34 cellular contexts compared by ENCODE assay signal in the genomic region with DNA sequence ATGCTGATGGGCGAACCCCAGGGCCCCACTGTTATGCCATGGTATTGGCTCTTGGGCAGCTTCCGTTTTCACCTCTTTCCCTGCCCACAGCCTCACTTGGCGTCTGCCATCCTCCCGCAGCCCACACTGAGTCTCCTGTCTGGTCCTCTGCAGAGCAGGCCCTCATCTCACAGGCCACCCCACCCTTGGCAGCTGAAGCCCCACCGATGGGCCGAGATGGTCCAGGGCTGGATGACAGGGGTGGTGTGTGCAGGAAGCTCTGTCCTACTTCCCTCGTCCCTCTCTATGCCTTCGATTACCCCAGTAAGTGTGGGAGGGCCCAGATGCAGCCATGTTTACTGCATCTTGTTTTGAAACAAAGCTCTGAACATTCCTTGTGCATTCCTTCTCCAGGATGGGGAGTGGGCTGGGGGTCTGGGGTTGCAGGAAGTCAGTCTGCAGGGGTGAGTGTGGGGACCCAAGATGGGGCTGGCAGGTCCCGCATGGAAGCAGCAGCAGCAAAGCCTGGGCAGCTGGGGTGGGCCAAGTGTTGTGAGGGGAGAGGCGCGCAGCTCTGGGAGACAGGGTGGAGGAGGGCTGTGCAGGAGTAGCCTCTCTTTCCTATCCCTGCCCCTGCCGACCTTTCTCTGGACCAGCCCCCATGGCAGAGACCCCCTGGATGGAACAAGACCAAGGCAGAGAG. TPM values are rescaled to one million over a fixed set of nuclear protein-coding genes. Genes with fewer than 3 reads are reported as not detected.
"Had no signal": no experiment of that assay in that cellular context is flagged by ENCODE, and none has a peak within 500 bp of the region (broad histone marks: within the 10 kb centered on the region; RNA-seq: fewer than 3 reads in every experiment).

No MANE protein-coding gene starts in this region.

- ATAC-seq: effector memory CD8-positive, alpha-beta T cell; esophagus mucosa; gastrocnemius medialis; left lobe of liver; naive thymus-derived CD8-positive, alpha-beta T cell; psoas muscle; right cardiac atrium; stimulated activated memory B cell treated with anti-CD40 and anti-IgM and Interleukin-4, amounts not matched to agents 10 μg/mL and 1 μg/mL and 100 μg/mL, for 72 hours; stimulated activated naive CD8-positive, alpha-beta T cell treated with anti-CD3 and anti-CD28 coated beads, Interleukin-15, Interleukin-2, amounts not matched to agents 100 U/mL and 50 U/mL, for 24 hours had no signal

- H3K9me3 ChIP-seq: gastrocnemius medialis, psoas muscle, testis, tibial artery had no signal

- H3K27ac Mint-ChIP-seq: effector memory CD8-positive, alpha-beta T cell; stimulated activated memory B cell treated with anti-CD40 and anti-IgM and Interleukin-4, amounts not matched to agents 10 μg/mL and 1 μg/mL and 100 μg/mL, for 72 hours; type B pancreatic cell had no signal

- H3K36me3 ChIP-seq: gastrocnemius medialis, spleen, tibial artery had no signal

- H3K27ac ChIP-seq: epithelial cell of prostate, gastrocnemius medialis, parathyroid adenoma, psoas muscle, skin epidermis, spleen, testis, tibial artery had no signal

- H3K4me3 ChIP-seq: gastrocnemius medialis, psoas muscle, skin epidermis, spleen, testis, tibial artery had no signal

- H3K4me1 Mint-ChIP-seq: central memory CD8-positive, alpha-beta T cell; naive thymus-derived CD8-positive, alpha-beta T cell; neural crest cell; stimulated activated memory B cell treated with anti-CD40 and anti-IgM and Interleukin-4, amounts not matched to agents 10 μg/mL and 1 μg/mL and 100 μg/mL, for 72 hours had no signal

- H3K4me1 ChIP-seq: gastrocnemius medialis, parathyroid adenoma, psoas muscle, spleen, testis had no signal

- H3K36me3 Mint-ChIP-seq: stimulated activated memory B cell treated with anti-CD40 and anti-IgM and Interleukin-4, amounts not matched to agents 10 μg/mL and 1 μg/mL and 100 μg/mL, for 72 hours; type B pancreatic cell had no signal

- H3K4me3 Mint-ChIP-seq: central memory CD8-positive, alpha-beta T cell; effector memory CD8-positive, alpha-beta T cell; naive thymus-derived CD8-positive, alpha-beta T cell; neural crest cell; stimulated activated memory B cell treated with anti-CD40 and anti-IgM and Interleukin-4, amounts not matched to agents 10 μg/mL and 1 μg/mL and 100 μg/mL, for 72 hours; type B pancreatic cell had no signal

- H3K27me3 ChIP-seq: testis had no signal

- H2AFZ ChIP-seq: parathyroid adenoma had no signal

- DNase-seq: cortex of kidney; effector memory CD8-positive, alpha-beta T cell; foreskin fibroblast; gastrocnemius medialis; head of caudate nucleus; mesenchymal stem cell; midbrain; psoas muscle; right cardiac atrium; spleen; stimulated activated CD4-positive, alpha-beta T cell treated with anti-CD3 and anti-CD28 coated beads, Interleukin-4, amount 100 ng/mL, for 4 hours; stimulated activated naive CD8-positive, alpha-beta T cell treated with anti-CD3 and anti-CD28 coated beads, Interleukin-15, Interleukin-2, amounts not matched to agents 100 U/mL and 50 U/mL, for 24 hours; substantia nigra; testis had no signal

- H3K9ac ChIP-seq: parathyroid adenoma had no signal

- H3K9me3 Mint-ChIP-seq: central memory CD8-positive, alpha-beta T cell; effector memory CD8-positive, alpha-beta T cell; naive thymus-derived CD8-positive, alpha-beta T cell; type B pancreatic cell had no signal

RNA-seq across cellular contexts. Expression of a gene that starts 20.9 kb away (rescaled TPM):
- total RNA-seq: dermis microvascular lymphatic vessel endothelial cell; esophagus mucosa; gastrocnemius medialis; glomerular endothelial cell; left lobe of liver; liver; lung microvascular endothelial cell; myocyte; naive thymus-derived CD8-positive, alpha-beta T cell; neural crest cell; osteoblast; psoas muscle; renal cortical epithelial cell; right cardiac atrium; spleen; urinary bladder had no signal
- polyA plus RNA-seq: keratinocyte; liver; naive thymus-derived CD8-positive, alpha-beta T cell; psoas muscle; right cardiac atrium; spleen; urinary bladder had no signal
